8 cellular contexts compared by ENCODE assay signal in genomic region chr7:108525985-108526767, GRCh38. TPM values are rescaled to one million over a fixed set of nuclear protein-coding genes. Genes with fewer than 3 reads are reported as not detected.
A peak's percentile ranks its signal among the peaks of the same experiment; 100 is the strongest.
DNase-seq lines count a peak whose midpoint lies in the region; ATAC-seq and TF ChIP-seq lines count a peak whose summit lies in the region.

Gene PNPLA8 (minus strand): TSS chr7:108526135. CDS start chr7:108515491, 10,644 bp downstream.

- DNase-seq in NCI-H774 (lab: John Stamatoyannopoulos, UW) (peak; percentile 99), left lobe of liver (ENCODE audit: low spot score) (peak; percentile 100)
- peak; percentile 100 for DNase-seq in activated CD4-positive, alpha-beta T cell treated with anti-CD3 and anti-CD28 coated beads, Interleukin-2, amount 50 U/mL, for 4 hours
- peak; percentile 100 for DNase-seq in stimulated activated CD4-positive, alpha-beta T cell treated with anti-CD3 and anti-CD28 coated beads, Interleukin-2, amount 100 ng/mL, for 4 hours (ENCODE audit: low read depth)

- H3K9me3 Mint-ChIP-seq in dendritic cell treated with granulocyte-macrophage colony-stimulating factor and Interleukin-4, amounts not matched to agents 40 ng/mL and 50 ng/mL, for 4 days = no peaks in the 10 kb centered on the region

- peak within 1 kb of the TSS; percentile 82 for H3K27ac ChIP-seq in C4-2B

- H3K4me3 Mint-ChIP-seq in dendritic cell treated with granulocyte-macrophage colony-stimulating factor and Interleukin-4, amounts not matched to agents 40 ng/mL and 50 ng/mL, for 4 days = peak within 1 kb of the TSS; percentile 90

- peaks cover 23% of the 10 kb centered on the region for H3K36me3 Mint-ChIP-seq in dendritic cell treated with granulocyte-macrophage colony-stimulating factor and Interleukin-4, amounts not matched to agents 40 ng/mL and 50 ng/mL, for 4 days (ENCODE audit: low read depth)

- no peaks in the 10 kb centered on the region for H3K27me3 Mint-ChIP-seq in dendritic cell treated with granulocyte-macrophage colony-stimulating factor and Interleukin-4, amounts not matched to agents 40 ng/mL and 50 ng/mL, for 4 days

- peaks cover 26% of the 10 kb centered on the region for H3K4me1 Mint-ChIP-seq in dendritic cell treated with granulocyte-macrophage colony-stimulating factor and Interleukin-4, amounts not matched to agents 40 ng/mL and 50 ng/mL, for 4 days (ENCODE audit: low read depth)

- intact Hi-C loops in dendritic cell treated with granulocyte-macrophage colony-stimulating factor and Interleukin-4, amounts not matched to agents 40 ng/mL and 50 ng/mL, for 4 days (cut with micrococcal nuclease) = loop anchor here (1.0 to 5.0 kb wide), 2 partner anchors 43 to 634 kb away; partner anchors contain the start of genes DLD, DNAJB9 and THAP5

- H3K27ac Mint-ChIP-seq in dendritic cell treated with granulocyte-macrophage colony-stimulating factor and Interleukin-4, amounts not matched to agents 40 ng/mL and 50 ng/mL, for 4 days = peak within 1 kb of the TSS; percentile 98

- no peak for TF ChIP-seq CTCF in C4-2B (conservative IDR thresholded peaks at IDR 0.05)

- ATAC-seq in GM19395 (IDR thresholded peaks at IDR 0.05; ENCODE audit: unreplicated experiment) (peak; percentile 95), HG03565 (IDR thresholded peaks at IDR 0.05; ENCODE audit: unreplicated experiment) (peak; percentile 88), left lobe of liver (peak; percentile 89)

RNA-seq across cellular contexts. Expression of gene PNPLA8, which starts in this region (rescaled TPM):
- total RNA-seq in left lobe of liver = 12.9 TPM

Comparison
In these comparisons a context has a peak if more than half of its experiments do, and no peak if none do; other contexts are left out.
1. Peak in every context shown above with its lines: DNase-seq, ATAC-seq and H3K27ac ChIP-seq.